In the genomic region with DNA sequence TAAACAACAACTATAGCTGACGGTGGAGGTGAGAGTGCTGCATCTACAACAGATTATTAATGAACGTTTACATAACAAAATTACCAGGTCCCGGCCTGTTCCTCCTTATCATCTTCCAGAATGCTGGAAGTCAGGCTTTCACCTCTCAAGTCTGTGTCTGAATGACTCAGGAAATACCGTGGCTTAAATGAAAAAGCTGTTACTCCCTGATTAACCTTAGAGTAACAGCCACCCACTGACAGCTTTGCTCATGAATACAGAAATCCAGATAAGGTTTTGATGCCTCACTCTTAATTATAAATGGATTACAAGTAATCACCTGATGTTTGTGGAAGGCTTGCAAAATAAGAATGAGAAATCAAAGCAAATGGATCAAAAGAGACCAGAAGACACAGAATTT, we compare ENCODE assay signal across 19 cellular contexts.
DNase-seq lines count a peak whose midpoint lies in the region; ATAC-seq and TF ChIP-seq lines count a peak whose summit lies in the region.
"Had no signal": no experiment of that assay in that cellular context is flagged by ENCODE, and none has a peak within 500 bp of the region (broad histone marks: within the 10 kb centered on the region; RNA-seq: fewer than 3 reads in every experiment).

No MANE protein-coding gene starts in this region.

- H3K9ac ChIP-seq in mesendoderm (ENCODE audit: low read length) = no peak overlapping the region
- H3K9ac ChIP-seq: KMS-11, SK-N-SH had no signal

- H2AK5ac ChIP-seq in mesendoderm (ENCODE audit: low read length) = no peak overlapping the region

- H3K79me1 ChIP-seq in mesendoderm (ENCODE audit: low read length) = no peaks in the 10 kb centered on the region

- H3K79me2 ChIP-seq in mesendoderm (ENCODE audit: control insufficient read depth, insufficient read depth, low read length) = no peaks in the 10 kb centered on the region

- H4K8ac ChIP-seq in mesendoderm (ENCODE audit: low read depth, low read length) = no peak overlapping the region

- no peak overlapping the region for H3K56ac ChIP-seq in mesendoderm (ENCODE audit: low read length)

- no peak overlapping the region for H3K4me3 ChIP-seq in mesendoderm (ENCODE audit: low read length)
- H3K4me3 ChIP-seq in effector memory CD4-positive, alpha-beta T cell (ENCODE audit: insufficient read depth, low read depth, low read length, poor library complexity, severe bottlenecking) = no peak overlapping the region
- H3K4me3 ChIP-seq: HAP-1, Peyer's patch had no signal

- H3K36me3 ChIP-seq in mesendoderm (ENCODE audit: control insufficient read depth, insufficient read depth, low read length) = no peaks in the 10 kb centered on the region
- no peaks in the 10 kb centered on the region for H3K36me3 ChIP-seq in effector memory CD4-positive, alpha-beta T cell (ENCODE audit: control insufficient read depth, insufficient read depth, low read length)
- H3K36me3 ChIP-seq: HAP-1, Peyer's patch had no signal

- TF ChIP-seq POLR2A in GM18505 (IDR thresholded peaks at IDR 0.05; ENCODE audit: borderline replicate concordance, extremely low read depth, insufficient read depth, insufficient read length) = no peak

- H2BK15ac ChIP-seq in mesendoderm (replicated peaks; ENCODE audit: low read depth) = no peak overlapping the region

- H3K18ac ChIP-seq in mesendoderm (ENCODE audit: low read length) = peak overlapping the region; percentile 28

- no peak for ATAC-seq in GM18505 (IDR thresholded peaks at IDR 0.05; ENCODE audit: unreplicated experiment)
- ATAC-seq: HepG2 had no signal

- H2BK5ac ChIP-seq in mesendoderm (ENCODE audit: low read length) = no peak overlapping the region

- peak overlapping the region; percentile 24 for H2BK120ac ChIP-seq in mesendoderm (ENCODE audit: low read depth, low read length)

- H3K23ac ChIP-seq in mesendoderm (ENCODE audit: low read length) = no peak overlapping the region

- no peak overlapping the region for H3K4ac ChIP-seq in mesendoderm (ENCODE audit: low read depth, low read length)

- peaks cover 3% of the 10 kb centered on the region for H3K4me1 ChIP-seq in mesendoderm (ENCODE audit: control insufficient read depth, low read depth, low read length)
- no peaks in the 10 kb centered on the region for H3K4me1 ChIP-seq in effector memory CD4-positive, alpha-beta T cell (ENCODE audit: control insufficient read depth, insufficient read depth, low read length, poor library complexity, severe bottlenecking)
- H3K4me1 ChIP-seq: HAP-1, Peyer's patch had no signal

- DNase-seq in COR-L47 (lab: John Stamatoyannopoulos, UW) (peak; percentile 28), NCI-H82 (lab: John Stamatoyannopoulos, UW) (peak; percentile 91), astrocyte of the hippocampus (ENCODE audit: low read depth, low spot score) (peak; percentile 21), mesendoderm (peak; percentile 90), NCI-H2227 (lab: John Stamatoyannopoulos, UW; ENCODE audit: unreplicated experiment) (no peak), 8988T (no peak)
- no peak for DNase-seq in effector memory CD4-positive, alpha-beta T cell
- DNase-seq: ACHN; CD8-positive, alpha-beta memory T cell; NCI-H1092 treated with DMSO at 0.1 percent for 48 hours; NCI-H187 treated with DMSO at 0.1 percent for 48 hours; NCI-H2171; Peyer's patch; Right ventricle myocardium superior; SK-N-SH had no signal

- no peaks in the 10 kb centered on the region for H3K9me3 ChIP-seq in effector memory CD4-positive, alpha-beta T cell (ENCODE audit: control insufficient read depth, low read length)
- H3K9me3 ChIP-seq: HAP-1, Peyer's patch, SK-N-SH had no signal

- no peaks in the 10 kb centered on the region for H3K27me3 ChIP-seq in mesendoderm (ENCODE audit: insufficient read depth, low read length, poor library complexity)
- H3K27me3 ChIP-seq in effector memory CD4-positive, alpha-beta T cell (replicated peaks; ENCODE audit: control insufficient read depth, insufficient read depth, low read length, poor library complexity, severe bottlenecking) = no peaks in the 10 kb centered on the region
- H3K27me3 ChIP-seq: Peyer's patch had no signal

- no peak overlapping the region for H4K5ac ChIP-seq in mesendoderm (ENCODE audit: low read length)

- H3K4me2 ChIP-seq in mesendoderm (ENCODE audit: low read length) = no peak overlapping the region
- H3K4me2 ChIP-seq: KMS-11, SK-N-SH had no signal

- WGBS in mesendoderm (ENCODE audit: extremely low coverage, insufficient coverage, low lambda C conversion rate) = no CpG with 5 or more reads among the region's 4 CpGs

- no peak overlapping the region for H3K27ac ChIP-seq in mesendoderm (ENCODE audit: low read depth, low read length)
- H3K27ac ChIP-seq in effector memory CD4-positive, alpha-beta T cell (ENCODE audit: insufficient read depth, low read length, poor library complexity, severe bottlenecking) = no peak overlapping the region
- H3K27ac ChIP-seq: KMS-11, Peyer's patch had no signal

Comparison
In these comparisons a context has a peak if more than half of its experiments do, and no peak if none do; other contexts are left out.
1. DNase-seq: peak in COR-L47 (single experiment), NCI-H82 (single experiment), astrocyte of the hippocampus (single experiment) and mesendoderm (single experiment); none in effector memory CD4-positive, alpha-beta T cell (0 of 3), NCI-H2227 (single experiment) and 8988T (single experiment).